ENCODE assay signal across 32 cellular contexts in genomic region chr13:33867472-33867871, GRCh38. TPM values are rescaled to one million over a fixed set of nuclear protein-coding genes. Genes with fewer than 3 reads are reported as not detected.
DNase-seq lines count a peak whose midpoint lies in the region; ATAC-seq, FAIRE-seq and TF ChIP-seq lines count a peak whose summit lies in the region.
"Had no signal": no experiment of that assay in that cellular context is flagged by ENCODE, and none has a peak within 500 bp of the region (broad histone marks: within the 10 kb centered on the region; RNA-seq: fewer than 3 reads in every experiment).

No MANE protein-coding gene starts in this region.

- FAIRE-seq in GM19239 (lab: Jason Lieb, UNC) = no peak
- FAIRE-seq: G401.6, islet of Langerhans had no signal

- H4K20me1 ChIP-seq in DOHH2 (ENCODE audit: control insufficient read depth, insufficient read depth, low read depth, low read length) (no peaks in the 10 kb centered on the region), Loucy (ENCODE audit: insufficient read depth, low read length, poor library complexity, severe bottlenecking) (no peaks in the 10 kb centered on the region)

- peak; percentile 29 for TF ChIP-seq CTCF in DOHH2 (IDR thresholded peaks at IDR 0.05; ENCODE audit: low read depth, low read length, poor library complexity, severe bottlenecking)
- TF ChIP-seq CTCF in Loucy (conservative IDR thresholded peaks at IDR 0.05; ENCODE audit: low read length) = peak; percentile 50
- TF ChIP-seq CTCF in retinal pigment epithelial cell (conservative IDR thresholded peaks at IDR 0.05; ENCODE audit: low read depth, low read length) = peak; percentile 37

- H3K9ac ChIP-seq in Loucy (ENCODE audit: low read depth, low read length, poor library complexity, severe bottlenecking) = no peak overlapping the region
- H3K9ac ChIP-seq: parathyroid adenoma had no signal

- no peak overlapping the region for H3K27ac ChIP-seq in DOHH2 (ENCODE audit: low read depth, low read length)
- H3K27ac ChIP-seq: gastroesophageal sphincter, parathyroid adenoma, right lobe of liver, testis, vagina had no signal

- no peak overlapping the region for H3K4me2 ChIP-seq in DOHH2 (ENCODE audit: low read length)
- no peak overlapping the region for H3K4me2 ChIP-seq in Loucy (ENCODE audit: low read depth, low read length, poor library complexity, severe bottlenecking)

- no peaks in the 10 kb centered on the region for H3K9me3 ChIP-seq in DOHH2 (ENCODE audit: control insufficient read depth, insufficient read depth, low read length)
- no peaks in the 10 kb centered on the region for H3K9me3 ChIP-seq in Loucy (ENCODE audit: insufficient read depth, low read depth, low read length)
- H3K9me3 ChIP-seq: gastroesophageal sphincter, right lobe of liver, testis, vagina had no signal

- no peaks in the 10 kb centered on the region; the same call in 1 of the 2 replicates for H3K9me2 ChIP-seq in DOHH2 (replicated peaks; ENCODE audit: control insufficient read depth, low read length)
- no peaks in the 10 kb centered on the region for H3K9me2 ChIP-seq in Loucy (replicated peaks; ENCODE audit: low read depth, low read length)

- H3K4me1 ChIP-seq in DOHH2 (ENCODE audit: control insufficient read depth, low read length) (peaks cover 11% of the 10 kb centered on the region), Loucy (ENCODE audit: insufficient read depth, low read length, poor library complexity, severe bottlenecking) (no peaks in the 10 kb centered on the region)
- H3K4me1 ChIP-seq: gastroesophageal sphincter, parathyroid adenoma, testis, vagina had no signal

- no peak overlapping the region for H3K4me3 ChIP-seq in DOHH2 (ENCODE audit: low read length)
- no peak overlapping the region for H3K4me3 ChIP-seq in Loucy (ENCODE audit: low read length, poor library complexity, severe bottlenecking)
- H3K4me3 ChIP-seq in retinal pigment epithelial cell (ENCODE audit: low read length) = no peak overlapping the region
- H3K4me3 ChIP-seq: gastroesophageal sphincter, right lobe of liver, testis, vagina had no signal

- no peak for ATAC-seq in HG02884 (IDR thresholded peaks at IDR 0.05; ENCODE audit: unreplicated experiment)
- ATAC-seq in GM18520 (IDR thresholded peaks at IDR 0.05; ENCODE audit: unreplicated experiment) = no peak
- ATAC-seq: activated T-helper 17 cell treated with anti-CD3 and anti-CD28 coated beads, Interleukin-2, amount 50 U/mL, for 72 hours; gastroesophageal sphincter; natural killer cell treated with Interleukin-12 subunit alpha and Interleukin-12 subunit beta and Interleukin-15 and Interleukin-18, amount 100 ng/mL, for 72 hours; right lobe of liver had no signal

- H3F3A ChIP-seq in DOHH2 (ENCODE audit: control insufficient read depth, insufficient read depth) (no peaks in the 10 kb centered on the region), Loucy (ENCODE audit: low read depth) (no peaks in the 10 kb centered on the region)

- H3K27me3 ChIP-seq in DOHH2 (ENCODE audit: control insufficient read depth, low read length) (no peaks in the 10 kb centered on the region), Loucy (ENCODE audit: insufficient read depth, low read length, poor library complexity, severe bottlenecking) (no peaks in the 10 kb centered on the region)
- H3K27me3 ChIP-seq: gastroesophageal sphincter, right lobe of liver, testis, vagina had no signal

- DNase-seq in dermis blood vessel endothelial cell (peak; percentile 24), retinal pigment epithelial cell (ENCODE audit: low read depth) (no peak), GM19239 (ENCODE audit: insufficient read length, low spot score) (no peak)
- DNase-seq: activated B cell treated with CpG ODN at 0.5 μM for 24 hours; activated CD8-positive, alpha-beta memory T cell treated with anti-CD3 and anti-CD28 coated beads, Interleukin-2, amount 50 U/mL, for 48 hours; anterior cingulate cortex; CD8-positive, alpha-beta memory T cell; DMS153; erythroblast; HCEC 1CT; NCI-H1092 treated with DMSO at 0.1 percent for 48 hours; NCI-H1930; NCI-H226; NCI-H774; right lobe of liver; Right ventricle myocardium superior; stimulated activated CD4-positive, alpha-beta T cell treated with anti-CD3 and anti-CD28 coated beads, Interleukin-4, amount 100 ng/mL, for 4 hours; stimulated activated naive CD4-positive, alpha-beta T cell treated with Interleukin-2 at 50 U/mL for 16 hours; SW 1271; T1000; testis had no signal

- H2AFZ ChIP-seq in Loucy (ENCODE audit: low read length) = no peak overlapping the region
- H2AFZ ChIP-seq: parathyroid adenoma had no signal

- no peaks in the 10 kb centered on the region for H3K79me2 ChIP-seq in DOHH2 (ENCODE audit: control insufficient read depth, low read length)
- H3K79me2 ChIP-seq in Loucy (ENCODE audit: insufficient read depth, low read length) = no peaks in the 10 kb centered on the region
- H3K79me2 ChIP-seq: parathyroid adenoma had no signal

- no peaks in the 10 kb centered on the region for H3K36me3 ChIP-seq in DOHH2 (ENCODE audit: control insufficient read depth, low read length)
- no peaks in the 10 kb centered on the region for H3K36me3 ChIP-seq in Loucy (ENCODE audit: insufficient read depth, low read length)
- H3K36me3 ChIP-seq: gastroesophageal sphincter, right lobe of liver, vagina had no signal

RNA-seq across cellular contexts. Expression of gene RFC3, which starts 49.5 kb away (rescaled TPM):
- 15.0 and 28.2 TPM in 2 replicates for total RNA-seq in dermis blood vessel endothelial cell
